ENCODE assay signal across 8 cellular contexts in the genomic region with DNA sequence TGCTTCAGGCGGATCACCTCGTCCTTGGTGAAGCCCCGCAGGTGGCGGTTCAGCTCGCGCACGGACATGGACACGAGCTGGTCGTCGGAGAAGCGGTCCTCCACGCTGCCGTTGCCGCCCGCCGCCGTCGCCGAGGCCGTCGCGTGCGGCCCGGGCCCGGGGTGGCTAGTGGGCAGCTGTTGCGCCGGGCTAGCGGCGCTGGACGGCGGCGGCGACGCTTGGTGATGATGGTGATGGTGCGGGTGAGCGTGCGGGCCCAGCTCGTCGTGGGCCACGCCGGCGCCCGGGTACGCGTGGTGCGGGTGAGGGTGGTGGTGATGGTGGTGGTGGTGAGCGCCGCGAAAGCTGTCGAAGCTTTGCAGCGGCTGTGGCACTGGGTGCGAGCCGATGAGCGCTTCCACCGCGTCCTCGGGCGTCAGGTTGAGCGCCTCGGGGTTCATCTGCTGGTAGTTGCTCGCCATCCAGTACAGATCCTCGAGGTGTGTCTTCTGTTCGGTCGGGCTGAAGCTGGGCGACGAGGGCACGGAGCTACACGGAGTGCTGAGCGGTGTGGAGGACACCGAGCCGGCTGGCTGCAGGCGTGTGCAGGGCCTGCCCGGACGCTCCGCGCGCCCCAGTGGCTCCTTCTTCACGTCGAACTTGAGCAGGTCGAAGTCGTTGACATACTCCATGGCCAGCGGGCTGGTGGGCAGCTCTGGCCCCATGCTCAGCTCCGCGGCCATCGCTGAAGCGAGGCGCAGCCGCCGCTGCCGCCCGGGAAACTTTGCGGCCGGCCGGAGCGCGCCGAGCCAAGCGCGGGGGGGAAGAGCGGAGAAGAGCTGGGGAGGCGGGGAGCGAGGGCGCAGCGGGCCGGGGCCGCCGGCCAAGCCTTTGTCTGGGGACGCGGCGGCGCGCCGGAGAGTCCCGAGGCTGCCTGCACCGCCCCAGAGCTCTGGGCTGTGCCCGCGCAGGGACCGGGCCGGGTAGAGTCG. TPM values are rescaled to one million over a fixed set of nuclear protein-coding genes. Genes with fewer than 3 reads are reported as not detected.
DNase-seq lines count a peak whose midpoint lies in the region; ATAC-seq and TF ChIP-seq lines count a peak whose summit lies in the region.

No MANE protein-coding gene starts in this region.

- peaks cover 12% of the 10 kb centered on the region for H3K4me1 Mint-ChIP-seq in activated CD8-positive, alpha-beta memory T cell treated with anti-CD3 and anti-CD28 coated beads, Interleukin-2, amount 10 ng/mL, durations not matched to agents 7 days and 5 days
- H3K4me1 Mint-ChIP-seq in immature natural killer cell, result peaks cover 6 to 18% of the 10 kb centered on the region in 2 donors
- peaks cover 36% of the 10 kb centered on the region for H3K4me1 Mint-ChIP-seq in stimulated activated naive CD8-positive, alpha-beta T cell treated with anti-CD3 and anti-CD28 coated beads, Interleukin-15, amount 100 ng/mL, for 72 hours

- H3K27me3 Mint-ChIP-seq in activated CD8-positive, alpha-beta memory T cell treated with anti-CD3 and anti-CD28 coated beads, Interleukin-2, amount 10 ng/mL, durations not matched to agents 7 days and 5 days, result peaks cover 94% of the 10 kb centered on the region
- H3K27me3 Mint-ChIP-seq in immature natural killer cell (ENCODE audit: low read depth in 3 of 3), result peaks cover 25 to 49% (median 35%) of the 10 kb centered on the region in 3 donors
- H3K27me3 Mint-ChIP-seq in stimulated activated naive CD8-positive, alpha-beta T cell treated with anti-CD3 and anti-CD28 coated beads, Interleukin-15, amount 100 ng/mL, for 72 hours, result peaks cover 99% of the 10 kb centered on the region

- no peaks in the 10 kb centered on the region for H3K9me3 Mint-ChIP-seq in activated CD8-positive, alpha-beta memory T cell treated with anti-CD3 and anti-CD28 coated beads, Interleukin-2, amount 10 ng/mL, durations not matched to agents 7 days and 5 days (ENCODE audit: low read depth)
- no peaks in the 10 kb centered on the region for H3K9me3 Mint-ChIP-seq in immature natural killer cell
- H3K9me3 Mint-ChIP-seq in stimulated activated naive CD8-positive, alpha-beta T cell treated with anti-CD3 and anti-CD28 coated beads, Interleukin-15, amount 100 ng/mL, for 72 hours, result no peaks in the 10 kb centered on the region

- ATAC-seq in activated CD8-positive, alpha-beta memory T cell treated with anti-CD3 and anti-CD28 coated beads, Interleukin-2, amount 10 ng/mL, durations not matched to agents 7 days and 5 days, result no peak
- ATAC-seq in stimulated activated naive CD8-positive, alpha-beta T cell treated with anti-CD3 and anti-CD28 coated beads, Interleukin-15, amount 100 ng/mL, for 72 hours, result no peak
- ATAC-seq in HG02973 (IDR thresholded peaks at IDR 0.05; ENCODE audit: unreplicated experiment) (no peak), sciatic nerve (no peak)

- no peak for TF ChIP-seq CTCF in astrocyte of the cerebellum (IDR thresholded peaks at IDR 0.05; ENCODE audit: low read depth, low read length, missing control alignments)

- H3K4me3 ChIP-seq in astrocyte of the cerebellum (ENCODE audit: low read depth, low read length), result peak overlapping the region; percentile 78

- H3K27ac Mint-ChIP-seq in activated CD8-positive, alpha-beta memory T cell treated with anti-CD3 and anti-CD28 coated beads, Interleukin-2, amount 10 ng/mL, durations not matched to agents 7 days and 5 days, result peak overlapping the region; percentile 19
- no peak overlapping the region for H3K27ac Mint-ChIP-seq in immature natural killer cell
- no peak overlapping the region for H3K27ac Mint-ChIP-seq in stimulated activated naive CD8-positive, alpha-beta T cell treated with anti-CD3 and anti-CD28 coated beads, Interleukin-15, amount 100 ng/mL, for 72 hours

- CTCF ChIA-PET in activated CD8-positive, alpha-beta memory T cell treated with anti-CD3 and anti-CD28 coated beads, Interleukin-2, amount 10 ng/mL, durations not matched to agents 7 days and 5 days (lab: Charles Lee), result interaction anchor here (1.6 kb wide), 1 partner anchor 274 kb away, joined by 12 read pairs; no protein-coding TSS in a partner anchor

- no peaks in the 10 kb centered on the region for H3K36me3 Mint-ChIP-seq in activated CD8-positive, alpha-beta memory T cell treated with anti-CD3 and anti-CD28 coated beads, Interleukin-2, amount 10 ng/mL, durations not matched to agents 7 days and 5 days
- no peaks in the 10 kb centered on the region for H3K36me3 Mint-ChIP-seq in immature natural killer cell

- peak overlapping the region; percentile 28 for H3K4me3 Mint-ChIP-seq in activated CD8-positive, alpha-beta memory T cell treated with anti-CD3 and anti-CD28 coated beads, Interleukin-2, amount 10 ng/mL, durations not matched to agents 7 days and 5 days
- H3K4me3 Mint-ChIP-seq in immature natural killer cell, result peak overlapping the region; percentile 53 to 67 (median 58)
- peak overlapping the region; percentile 66 to 77 for H3K4me3 Mint-ChIP-seq in stimulated activated naive CD8-positive, alpha-beta T cell treated with anti-CD3 and anti-CD28 coated beads, Interleukin-15, amount 100 ng/mL, for 72 hours

- in situ Hi-C loops in astrocyte of the cerebellum (cut with HindIII; ENCODE audit: low sequenced_read_pairs), result no loop called here

- no peak for DNase-seq in activated CD8-positive, alpha-beta memory T cell treated with anti-CD3 and anti-CD28 coated beads, Interleukin-2, amount 10 ng/mL, durations not matched to agents 7 days and 5 days
- no peak for DNase-seq in activated CD8-positive, alpha-beta memory T cell treated with anti-CD3 and anti-CD28 coated beads, Interleukin-2, amount 50 U/mL, for 4 hours
- DNase-seq in astrocyte of the cerebellum (ENCODE audit: low read depth) (no peak), immature natural killer cell (no peak), amniotic stem cell (lab: John Stamatoyannopoulos, UW) (no peak), sciatic nerve (ENCODE audit: low spot score) (no peak)
- DNase-seq in stimulated activated naive CD8-positive, alpha-beta T cell treated with anti-CD3 and anti-CD28 coated beads, Interleukin-15, amount 100 ng/mL, for 72 hours, result no peak

- intact Hi-C loops in sciatic nerve (cut with DNase I), result loop anchor here (10.0 kb wide), 1 partner anchor 1424 kb away; no protein-coding TSS in a partner anchor

RNA-seq across cellular contexts. Expression of a gene that starts 0.6 kb away (rescaled TPM):
- total RNA-seq in activated CD8-positive, alpha-beta memory T cell treated with anti-CD3 and anti-CD28 coated beads, Interleukin-2, amount 10 ng/mL, durations not matched to agents 7 days and 5 days, result under 1 TPM; 0.09 to 0.40 TPM
- polyA plus RNA-seq in immature natural killer cell, result under 1 TPM in 2 of 3 donors, not detected in 1; 0.09 TPM
- 38.6 TPM for total RNA-seq in sciatic nerve

Comparison
In these comparisons a context has a peak if more than half of its experiments do, and no peak if none do; other contexts are left out.
1. RNA of a gene that starts 0.6 kb away (total RNA-seq): 38.6 TPM in sciatic nerve (single experiment); 0.09 to 0.40 TPM in activated CD8-positive, alpha-beta memory T cell treated with anti-CD3 and anti-CD28 coated beads, Interleukin-2, amount 10 ng/mL, durations not matched to agents 7 days and 5 days; every median in the first group is over 10 times any median in the second.
2. Peak in every context shown above with its lines, with median percentiles within 50 percentile points of each other: H3K4me3 Mint-ChIP-seq.